ENCODE assay signal across 1 cellular context in the genomic region with DNA sequence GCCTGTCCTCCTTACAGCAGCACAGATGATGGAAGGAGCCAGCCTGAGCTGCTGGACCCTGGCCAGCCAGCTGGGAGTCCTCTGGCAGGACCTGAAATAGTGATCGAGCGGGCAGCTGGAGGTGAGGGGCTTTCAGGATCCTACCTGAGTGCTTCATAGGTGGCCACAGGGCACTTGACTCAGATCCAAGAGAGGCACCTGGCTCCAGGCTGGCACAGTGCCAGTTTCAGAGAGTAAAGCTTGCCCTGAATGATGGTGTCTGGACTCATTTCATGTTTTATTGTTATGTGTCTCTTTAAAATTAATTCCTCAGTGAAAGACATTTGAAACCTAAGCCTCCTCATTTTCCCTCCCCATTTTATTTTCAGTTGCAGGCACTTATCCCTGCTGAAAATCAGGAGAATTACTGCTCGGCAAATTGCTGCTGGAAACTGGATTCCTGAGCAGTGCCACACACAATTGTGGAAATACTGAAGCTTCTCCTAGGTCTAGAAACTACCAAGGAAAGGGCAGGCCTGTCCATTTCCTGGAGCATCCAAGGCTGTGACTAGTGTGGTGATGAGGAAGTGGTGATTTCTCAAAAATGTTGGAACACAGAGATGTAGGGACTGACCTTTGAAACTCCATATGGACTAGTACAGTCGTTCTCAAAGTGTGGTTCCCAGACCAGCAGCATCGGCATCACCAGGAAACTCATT.
TF ChIP-seq lines count a peak whose summit lies in the region.

No MANE protein-coding gene starts in this region.

TF ChIP-seq in K562, 482 proteins besides CTCF, POLR2A, EP300 and RAD21 (continued from another document):
- TF ChIP-seq, protein P1, sequence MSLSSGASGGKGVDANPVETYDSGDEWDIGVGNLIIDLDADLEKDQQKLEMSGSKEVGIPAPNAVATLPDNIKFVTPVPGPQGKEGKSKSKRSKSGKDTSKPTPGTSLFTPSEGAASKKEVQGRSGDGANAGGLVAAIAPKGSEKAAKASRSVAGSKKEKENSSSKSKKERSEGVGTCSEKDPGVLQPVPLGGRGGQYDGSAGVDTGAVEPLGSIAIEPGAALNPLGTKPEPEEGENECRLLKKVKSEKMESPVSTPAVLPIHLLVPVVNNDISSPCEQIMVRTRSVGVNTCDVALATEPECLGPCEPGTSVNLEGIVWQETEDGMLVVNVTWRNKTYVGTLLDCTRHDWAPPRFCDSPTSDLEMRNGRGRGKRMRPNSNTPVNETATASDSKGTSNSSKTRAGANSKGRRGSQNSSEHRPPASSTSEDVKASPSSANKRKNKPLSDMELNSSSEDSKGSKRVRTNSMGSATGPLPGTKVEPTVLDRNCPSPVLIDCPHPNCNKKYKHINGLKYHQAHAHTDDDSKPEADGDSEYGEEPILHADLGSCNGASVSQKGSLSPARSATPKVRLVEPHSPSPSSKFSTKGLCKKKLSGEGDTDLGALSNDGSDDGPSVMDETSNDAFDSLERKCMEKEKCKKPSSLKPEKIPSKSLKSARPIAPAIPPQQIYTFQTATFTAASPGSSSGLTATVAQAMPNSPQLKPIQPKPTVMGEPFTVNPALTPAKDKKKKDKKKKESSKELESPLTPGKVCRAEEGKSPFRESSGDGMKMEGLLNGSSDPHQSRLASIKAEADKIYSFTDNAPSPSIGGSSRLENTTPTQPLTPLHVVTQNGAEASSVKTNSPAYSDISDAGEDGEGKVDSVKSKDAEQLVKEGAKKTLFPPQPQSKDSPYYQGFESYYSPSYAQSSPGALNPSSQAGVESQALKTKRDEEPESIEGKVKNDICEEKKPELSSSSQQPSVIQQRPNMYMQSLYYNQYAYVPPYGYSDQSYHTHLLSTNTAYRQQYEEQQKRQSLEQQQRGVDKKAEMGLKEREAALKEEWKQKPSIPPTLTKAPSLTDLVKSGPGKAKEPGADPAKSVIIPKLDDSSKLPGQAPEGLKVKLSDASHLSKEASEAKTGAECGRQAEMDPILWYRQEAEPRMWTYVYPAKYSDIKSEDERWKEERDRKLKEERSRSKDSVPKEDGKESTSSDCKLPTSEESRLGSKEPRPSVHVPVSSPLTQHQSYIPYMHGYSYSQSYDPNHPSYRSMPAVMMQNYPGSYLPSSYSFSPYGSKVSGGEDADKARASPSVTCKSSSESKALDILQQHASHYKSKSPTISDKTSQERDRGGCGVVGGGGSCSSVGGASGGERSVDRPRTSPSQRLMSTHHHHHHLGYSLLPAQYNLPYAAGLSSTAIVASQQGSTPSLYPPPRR (CRISPR knock-in tag; IDR thresholded peaks at IDR 0.05; ENCODE audit: borderline replicate concordance) = no peak
- no peak for TF ChIP-seq LEF1 (IDR thresholded peaks at IDR 0.05)
- TF ChIP-seq NFIX (CRISPR knock-in tag; IDR thresholded peaks at IDR 0.05; ENCODE audit: low read depth) = peak; percentile 47; the same call in 1 of the 2 replicates
- no peak for TF ChIP-seq MAFK (IDR thresholded peaks at IDR 0.05; ENCODE audit: low read length)
- no peak for TF ChIP-seq MAX (CRISPR knock-in tag; IDR thresholded peaks at IDR 0.05)
- no peak for TF ChIP-seq SIN3B (IDR thresholded peaks at IDR 0.05; ENCODE audit: low read depth)
- TF ChIP-seq CXXC5 (CRISPR knock-in tag; IDR thresholded peaks at IDR 0.05) = no peak
- TF ChIP-seq NCOA1 (IDR thresholded peaks at IDR 0.05; ENCODE audit: low read depth) = no peak
- peak; percentile 84 for TF ChIP-seq NFIC (IDR thresholded peaks at IDR 0.05)
- TF ChIP-seq ZKSCAN1 (IDR thresholded peaks at IDR 0.05; ENCODE audit: low read depth, low read length) = no peak
- no peak for TF ChIP-seq CCNT2 (IDR thresholded peaks at IDR 0.05; ENCODE audit: borderline replicate concordance, extremely low read depth, insufficient read length, low read depth, low read length)
- TF ChIP-seq HDAC6 (IDR thresholded peaks at IDR 0.05; ENCODE audit: low read depth, low read length) = no peak
- no peak for TF ChIP-seq L3MBTL2 (IDR thresholded peaks at IDR 0.05)
